In the genomic region with DNA sequence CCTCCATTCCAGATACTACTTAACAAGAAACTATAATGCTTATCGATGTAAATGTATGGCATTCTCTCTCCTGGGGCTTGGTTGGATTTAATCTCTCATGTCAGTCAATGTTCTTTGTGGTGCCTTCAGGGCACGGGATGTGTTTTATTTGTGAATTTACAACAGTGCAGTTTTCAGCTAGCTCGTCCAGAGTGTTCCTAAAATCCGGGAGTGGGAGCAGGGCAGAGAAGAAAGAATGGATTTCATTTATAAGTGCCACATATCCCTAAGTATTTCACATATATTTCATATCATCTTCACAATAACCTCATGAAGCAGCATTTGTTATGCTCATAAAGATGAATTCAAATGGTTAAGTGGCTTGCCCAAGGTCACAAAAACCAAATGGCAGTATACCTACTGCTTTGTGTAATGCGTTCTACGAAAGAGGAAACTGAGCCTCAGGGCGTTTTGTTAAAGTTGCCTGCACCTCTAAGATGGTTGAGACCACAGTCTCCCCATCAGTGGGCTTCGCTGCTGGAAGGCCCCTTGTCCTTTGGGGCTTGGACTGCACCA, we compare ENCODE assay signal across 8 cellular contexts.
DNase-seq lines count a peak whose midpoint lies in the region; ATAC-seq, FAIRE-seq and TF ChIP-seq lines count a peak whose summit lies in the region.

No MANE protein-coding gene starts in this region.

- H3K4me3 ChIP-seq in CD4-positive, alpha-beta memory T cell (ENCODE audit: low read length in 2 of 2): peak overlapping the region; percentile 57 to 80
- peak overlapping the region; percentile 93 for H3K4me3 ChIP-seq in HL-60 (replicated peaks; ENCODE audit: insufficient read depth, low read length)
- H3K4me3 ChIP-seq in brain microvascular endothelial cell (ENCODE audit: low read depth, low read length): peak overlapping the region; percentile 72
- H3K4me3 ChIP-seq in muscle layer of duodenum (ENCODE audit: low read depth in 1 of 2, low read length in 2 of 2): peak overlapping the region; percentile 73 to 94

- peaks cover 0 to 12% of the 10 kb centered on the region in 2 donors for H3K36me3 Mint-ChIP-seq in CD4-positive, alpha-beta memory T cell

- in situ Hi-C loops in brain microvascular endothelial cell (cut with HindIII; ENCODE audit: low pct_ligation_motif_present, low sequenced_read_pairs): no loop called here

- no peaks in the 10 kb centered on the region for H3K27me3 ChIP-seq in CD4-positive, alpha-beta memory T cell (ENCODE audit: insufficient read depth, low read length)
- H3K27me3 ChIP-seq in HL-60 (ENCODE audit: insufficient read depth, poor library complexity, severe bottlenecking) (no peaks in the 10 kb centered on the region), brain microvascular endothelial cell (replicated peaks) (no peaks in the 10 kb centered on the region), muscle layer of duodenum (ENCODE audit: low read depth, low read length) (no peaks in the 10 kb centered on the region)

- H3K4me3 Mint-ChIP-seq in CD4-positive, alpha-beta memory T cell: peak overlapping the region; percentile 96 to 100 (median 99)

- peak overlapping the region; percentile 70 for H3K27ac ChIP-seq in CD4-positive, alpha-beta memory T cell (ENCODE audit: low read depth, low read length)
- H3K27ac ChIP-seq in HL-60 (replicated peaks) (peak overlapping the region; percentile 71), brain microvascular endothelial cell (no peak overlapping the region), muscle layer of duodenum (ENCODE audit: low read length) (peak overlapping the region; percentile 58)

- ATAC-seq in GM21381 (IDR thresholded peaks at IDR 0.05; ENCODE audit: unreplicated experiment): peak; percentile 9

- H3K27me3 Mint-ChIP-seq in CD4-positive, alpha-beta memory T cell: no peaks in the 10 kb centered on the region

- H3K4me1 Mint-ChIP-seq in CD4-positive, alpha-beta memory T cell: peaks cover 33 to 48% (median 40%) of the 10 kb centered on the region in 4 donors

- no peaks in the 10 kb centered on the region for H3K9me3 ChIP-seq in CD4-positive, alpha-beta memory T cell (ENCODE audit: control insufficient read depth in 1 of 2, low read length in 2 of 2)
- H3K9me3 ChIP-seq in muscle layer of duodenum (ENCODE audit: control insufficient read depth in 1 of 2, low read length in 2 of 2): no peaks in the 10 kb centered on the region

- POLR2A ChIA-PET in CD4-positive, alpha-beta memory T cell (lab: Charles Lee; ENCODE audit: partially characterized antibody): interaction anchor here (0.8 to 5.5 kb wide), 24 partner anchors 9 to 1622 kb away, joined by 3 to 98 read pairs (median 6); partner anchors contain the start of genes CCNT2, MGAT5 and UBXN4

- no peaks in the 10 kb centered on the region for H3K36me3 ChIP-seq in CD4-positive, alpha-beta memory T cell (ENCODE audit: insufficient read depth, low read length)
- H3K36me3 ChIP-seq in brain microvascular endothelial cell (replicated peaks) (no peaks in the 10 kb centered on the region), muscle layer of duodenum (ENCODE audit: control insufficient read depth in 1 of 2, insufficient read depth in 2 of 2, low read length in 2 of 2) (no peaks in the 10 kb centered on the region)

- H3K27ac Mint-ChIP-seq in CD4-positive, alpha-beta memory T cell: peak overlapping the region; percentile 73 to 99 (median 97)

- intact Hi-C loops in CD4-positive, alpha-beta memory T cell (cut with micrococcal nuclease): loop anchor here (1.0 to 10.0 kb wide), 6 partner anchors 62 to 1623 kb away; partner anchors contain the start of gene UBXN4

- CTCF ChIA-PET in CD4-positive, alpha-beta memory T cell (lab: Charles Lee; ENCODE audit: partially characterized antibody): interaction anchor here (0.7 to 11.1 kb wide), 52 partner anchors 9 to 551 kb away, joined by 3 to 358 read pairs (median 5); partner anchors contain the start of gene MGAT5

- no peaks in the 10 kb centered on the region for H3K9me3 Mint-ChIP-seq in CD4-positive, alpha-beta memory T cell

- TF ChIP-seq CTCF in HL-60 (IDR thresholded peaks at IDR 0.05; ENCODE audit: insufficient read depth, low read length) (no peak), brain microvascular endothelial cell (IDR thresholded peaks at IDR 0.05; ENCODE audit: low read depth, low read length, missing control alignments) (no peak)

- peaks cover 43% of the 10 kb centered on the region for H3K4me1 ChIP-seq in CD4-positive, alpha-beta memory T cell (ENCODE audit: insufficient read depth, low read length)
- H3K4me1 ChIP-seq in muscle layer of duodenum (ENCODE audit: control insufficient read depth in 1 of 2, insufficient read depth in 2 of 2, low read length in 2 of 2): peaks cover 10 to 31% of the 10 kb centered on the region in 2 donors

- no peak for FAIRE-seq in RCC 7860 (lab: Jason Lieb, UNC)

- no peak for DNase-seq in CD4-positive, alpha-beta memory T cell
- DNase-seq in HL-60 (ENCODE audit: low read depth in 1 of 2, low spot score in 1 of 2): no peak
- DNase-seq in brain microvascular endothelial cell: no peak
- DNase-seq in DMS79 (lab: John Stamatoyannopoulos, UW): no peak
- no peak for DNase-seq in NCI-H1048 (lab: John Stamatoyannopoulos, UW)
- no peak for DNase-seq in RCC 7860 (ENCODE audit: low spot score)
